8 cellular contexts compared by ENCODE assay signal in genomic region chr11:116930177-116930576, GRCh38.
A peak's percentile ranks its signal among the peaks of the same experiment; 100 is the strongest.
DNase-seq lines count a peak whose midpoint lies in the region; ATAC-seq lines count a peak whose summit lies in the region.

No MANE protein-coding gene starts in this region.

- POLR2A ChIA-PET in activated naive CD8-positive, alpha-beta T cell treated with anti-CD3 and anti-CD28 coated beads, Interleukin-2, amount 10 ng/mL, durations not matched to agents 7 days and 5 days (lab: Charles Lee) = interaction anchor here (0.7 to 2.4 kb wide), 9 partner anchors 41 to 299 kb away, joined by 3 to 15 read pairs (median 4); partner anchors contain the start of genes SIK3 and ZPR1

- peaks cover 54% of the 10 kb centered on the region for H3K4me1 Mint-ChIP-seq in activated naive CD8-positive, alpha-beta T cell treated with anti-CD3 and anti-CD28 coated beads, Interleukin-2, amount 10 ng/mL, durations not matched to agents 7 days and 5 days

- H3K36me3 ChIP-seq in subcutaneous abdominal adipose tissue (ENCODE audit: control insufficient read depth in 5 of 5, insufficient read depth in 5 of 5, low read length in 5 of 5) = peaks cover 6 to 11% (median 8%) of the 10 kb centered on the region in 5 donors

- H3K27ac ChIP-seq in layer of hippocampus (ENCODE audit: low read depth, low read length) = peak overlapping the region; percentile 22
- no peak overlapping the region for H3K27ac ChIP-seq in subcutaneous abdominal adipose tissue (ENCODE audit: low read depth, low read length)

- H3K27me3 ChIP-seq in layer of hippocampus (ENCODE audit: control insufficient read depth, insufficient read depth, low read length) (no peaks in the 10 kb centered on the region), subcutaneous abdominal adipose tissue (ENCODE audit: control insufficient read depth in 5 of 5, insufficient read depth in 4 of 5, low read length in 5 of 5) (no peaks in the 10 kb centered on the region)

- H3K4me1 ChIP-seq in subcutaneous abdominal adipose tissue (ENCODE audit: control insufficient read depth in 5 of 5, insufficient read depth in 5 of 5, low read length in 5 of 5) = peaks cover 3 to 40% (median 34%) of the 10 kb centered on the region in 5 donors

- H3K9me3 ChIP-seq in subcutaneous abdominal adipose tissue (ENCODE audit: control insufficient read depth in 5 of 5, low read length in 5 of 5) = no peaks in the 10 kb centered on the region

- peaks cover 15% of the 10 kb centered on the region for H3K36me3 Mint-ChIP-seq in activated naive CD8-positive, alpha-beta T cell treated with anti-CD3 and anti-CD28 coated beads, Interleukin-2, amount 10 ng/mL, durations not matched to agents 7 days and 5 days

- peak; percentile 34 for ATAC-seq in Right ventricle myocardium inferior
- peak; percentile 57 for ATAC-seq in activated naive CD8-positive, alpha-beta T cell treated with anti-CD3 and anti-CD28 coated beads, Interleukin-2, amount 10 ng/mL, durations not matched to agents 7 days and 5 days (ENCODE audit: low read depth)
- no peak for ATAC-seq in HG02678 (IDR thresholded peaks at IDR 0.05; ENCODE audit: unreplicated experiment)
- ATAC-seq in HG03378 (IDR thresholded peaks at IDR 0.05; ENCODE audit: unreplicated experiment) = no peak
- ATAC-seq in HG03025 (IDR thresholded peaks at IDR 0.05; ENCODE audit: low FRiP score, unreplicated experiment) = no peak

- H3K4me3 Mint-ChIP-seq in activated naive CD8-positive, alpha-beta T cell treated with anti-CD3 and anti-CD28 coated beads, Interleukin-2, amount 10 ng/mL, durations not matched to agents 7 days and 5 days = peak overlapping the region; percentile 82

- no peaks in the 10 kb centered on the region for H3K27me3 Mint-ChIP-seq in activated naive CD8-positive, alpha-beta T cell treated with anti-CD3 and anti-CD28 coated beads, Interleukin-2, amount 10 ng/mL, durations not matched to agents 7 days and 5 days

- H3K9me3 Mint-ChIP-seq in activated naive CD8-positive, alpha-beta T cell treated with anti-CD3 and anti-CD28 coated beads, Interleukin-2, amount 10 ng/mL, durations not matched to agents 7 days and 5 days = peaks cover 3% of the 10 kb centered on the region

- H3K4me3 ChIP-seq in subcutaneous abdominal adipose tissue (ENCODE audit: low read depth in 1 of 5, low read length in 5 of 5) = peak overlapping the region; percentile 29 to 56 (median 49)

- peak overlapping the region; percentile 83 for H3K27ac Mint-ChIP-seq in activated naive CD8-positive, alpha-beta T cell treated with anti-CD3 and anti-CD28 coated beads, Interleukin-2, amount 10 ng/mL, durations not matched to agents 7 days and 5 days

- H3K9ac ChIP-seq in subcutaneous abdominal adipose tissue (ENCODE audit: low read length in 5 of 5) = peak overlapping the region in 2 of 5 donors; percentile 28 to 49

- intact Hi-C loops in Right ventricle myocardium inferior (cut with DNase I) = no loop called here
- intact Hi-C loops in cardiac septum (cut with DNase I) = no loop called here

- no peak for DNase-seq in Right ventricle myocardium inferior (ENCODE audit: missing footprints)
- no peak for DNase-seq in cardiac septum (ENCODE audit: low spot score)
- DNase-seq in activated naive CD8-positive, alpha-beta T cell treated with anti-CD3 and anti-CD28 coated beads, Interleukin-2, amount 10 ng/mL, durations not matched to agents 7 days and 5 days = peak; percentile 39

Comparison
In these comparisons a context has a peak if more than half of its experiments do, and no peak if none do; other contexts are left out.
1. ATAC-seq: peak in Right ventricle myocardium inferior (single experiment) and activated naive CD8-positive, alpha-beta T cell treated with anti-CD3 and anti-CD28 coated beads, Interleukin-2, amount 10 ng/mL, durations not matched to agents 7 days and 5 days (single experiment); none in HG02678 (single experiment), HG03378 (single experiment) and HG03025 (single experiment).